ENCODE assay signal across 10 cellular contexts in the genomic region with DNA sequence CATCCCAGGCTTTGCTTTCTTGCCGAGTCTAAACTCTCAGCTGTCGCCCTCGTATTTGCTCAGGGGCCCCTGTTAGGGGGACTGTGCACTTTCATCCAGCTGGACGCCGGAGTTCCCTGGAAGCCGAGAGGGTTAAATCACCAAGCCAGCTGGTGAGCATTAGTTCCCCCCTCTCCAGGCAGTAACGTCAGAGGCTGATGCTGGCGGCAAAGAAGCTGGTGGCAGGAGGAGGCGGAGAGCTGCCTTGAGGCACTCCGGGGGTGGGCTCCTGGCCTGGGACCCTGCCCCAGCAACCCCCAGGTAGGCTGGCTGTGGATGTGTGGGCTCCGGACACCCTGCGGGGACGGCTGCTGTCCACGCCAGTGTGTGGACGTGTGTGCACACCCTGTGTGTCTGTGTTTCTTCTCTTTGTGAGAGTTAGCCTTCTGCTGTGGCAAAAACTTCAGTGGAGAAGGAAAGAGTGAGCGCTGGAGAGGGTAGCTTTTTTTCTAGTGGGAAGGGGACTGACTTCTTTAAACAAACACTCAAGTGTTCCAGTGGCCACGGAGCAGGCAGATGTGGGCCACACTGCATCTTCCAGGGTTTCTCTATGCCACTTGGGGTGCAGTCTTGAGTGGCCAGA.
DNase-seq lines count a peak whose midpoint lies in the region; ATAC-seq and TF ChIP-seq lines count a peak whose summit lies in the region.
"Had no signal": no experiment of that assay in that cellular context is flagged by ENCODE, and none has a peak within 500 bp of the region (broad histone marks: within the 10 kb centered on the region; RNA-seq: fewer than 3 reads in every experiment).

No MANE protein-coding gene starts in this region.

- H3K4me2 ChIP-seq in neural progenitor cell, result peak overlapping the region; percentile 48

- no peaks in the 10 kb centered on the region for H3K36me3 ChIP-seq in endodermal cell (ENCODE audit: control insufficient read depth, insufficient read depth, low read length)
- no peaks in the 10 kb centered on the region for H3K36me3 ChIP-seq in neural progenitor cell

- H3K9me3 Mint-ChIP-seq in endodermal cell (no peaks in the 10 kb centered on the region), neural progenitor cell (no peaks in the 10 kb centered on the region)

- H3K27ac ChIP-seq in endodermal cell (ENCODE audit: low read depth, low read length) (peak overlapping the region; percentile 73), neural progenitor cell (no peak overlapping the region)

- peaks cover 35% of the 10 kb centered on the region for H3K79me2 ChIP-seq in neural progenitor cell (ENCODE audit: low read depth)

- H2AFZ ChIP-seq in neural progenitor cell (replicated peaks), result no peak overlapping the region

- peaks cover 100% of the 10 kb centered on the region for H4K20me1 ChIP-seq in neural progenitor cell (ENCODE audit: low read depth)

- H3K4me3 ChIP-seq in endodermal cell (ENCODE audit: low read length), result no peak overlapping the region
- H3K4me3 ChIP-seq in neural progenitor cell, result no peak overlapping the region
- H3K4me3 ChIP-seq: skin epidermis had no signal

- peaks cover 14% of the 10 kb centered on the region for H3K4me1 Mint-ChIP-seq in endodermal cell
- H3K4me1 Mint-ChIP-seq in neural progenitor cell, result peaks cover 37% of the 10 kb centered on the region

- DNase-seq in AG20443 (ENCODE audit: low spot score), result peak; percentile 58
- peak; percentile 20 for DNase-seq in NCI-H2227 treated with DMSO at 0.1 percent for 48 hours (lab: John Stamatoyannopoulos, UW)
- peak; percentile 59 for DNase-seq in endodermal cell
- peak; percentile 73 for DNase-seq in neural progenitor cell (ENCODE audit: low spot score)
- DNase-seq in iPS-NIHi11 (ENCODE audit: low spot score), result no peak
- DNase-seq in stimulated activated naive CD4-positive, alpha-beta T cell (lab: John Stamatoyannopoulos, UW), result no peak
- DNase-seq: Calu3 had no signal

- H3K27ac Mint-ChIP-seq in endodermal cell, result peak overlapping the region; percentile 30
- peak overlapping the region; percentile 79 for H3K27ac Mint-ChIP-seq in neural progenitor cell

- WGBS in endodermal cell (ENCODE audit: insufficient coverage in 1 of 2, insufficient read length in 1 of 2), 2 experiments, result 82 to 85% methylated on average over 12 to 17 of the region's 17 CpGs

- H3K4me3 Mint-ChIP-seq in endodermal cell, result no peak overlapping the region
- H3K4me3 Mint-ChIP-seq in neural progenitor cell, result peak overlapping the region; percentile 58

- H3K4me1 ChIP-seq in endodermal cell (ENCODE audit: control insufficient read depth, insufficient read depth, low read length), result peaks cover 3% of the 10 kb centered on the region
- H3K4me1 ChIP-seq in neural progenitor cell, result peaks cover 20% of the 10 kb centered on the region

- H3K27me3 ChIP-seq in endodermal cell (ENCODE audit: control insufficient read depth, insufficient read depth, low read length, poor library complexity, severe bottlenecking) (no peaks in the 10 kb centered on the region), neural progenitor cell (no peaks in the 10 kb centered on the region)

- ATAC-seq in HG02588 (IDR thresholded peaks at IDR 0.05; ENCODE audit: unreplicated experiment) (no peak), GM21515 (IDR thresholded peaks at IDR 0.05; ENCODE audit: unreplicated experiment) (no peak)

- no peak overlapping the region for H3K9ac ChIP-seq in endodermal cell (ENCODE audit: extremely low read depth, low read length, poor library complexity, severe bottlenecking)
- no peak overlapping the region for H3K9ac ChIP-seq in neural progenitor cell

- H3K36me3 Mint-ChIP-seq in endodermal cell (ENCODE audit: low read depth), result no peaks in the 10 kb centered on the region
- peaks cover 10% of the 10 kb centered on the region for H3K36me3 Mint-ChIP-seq in neural progenitor cell

- no peak for TF ChIP-seq CTCF in endodermal cell (conservative IDR thresholded peaks at IDR 0.05)
- TF ChIP-seq CTCF in neural progenitor cell (IDR thresholded peaks at IDR 0.05), result no peak

- no peaks in the 10 kb centered on the region for H3K27me3 Mint-ChIP-seq in endodermal cell (ENCODE audit: insufficient read depth)
- peaks cover 2% of the 10 kb centered on the region for H3K27me3 Mint-ChIP-seq in neural progenitor cell (ENCODE audit: insufficient read depth, low read depth)

- peaks cover 7% of the 10 kb centered on the region for H3F3A ChIP-seq in neural progenitor cell (ENCODE audit: low read depth)

- H3K9me3 ChIP-seq in endodermal cell (ENCODE audit: control insufficient read depth, low read length) (no peaks in the 10 kb centered on the region), neural progenitor cell (ENCODE audit: low read depth) (no peaks in the 10 kb centered on the region)

Comparison
In these comparisons a context has a peak if more than half of its experiments do, and no peak if none do; other contexts are left out.
1. DNase-seq: peak in AG20443 (single experiment), NCI-H2227 treated with DMSO at 0.1 percent for 48 hours (single experiment), endodermal cell (single experiment) and neural progenitor cell (single experiment); none in iPS-NIHi11 (single experiment) and stimulated activated naive CD4-positive, alpha-beta T cell (0 of 6).